In genomic region chr4:184550476-184550875, GRCh38 we compare ENCODE assay signal across 24 cellular contexts.
"Had no signal": no experiment of that assay in that cellular context is flagged by ENCODE, and none has a peak within 500 bp of the region (broad histone marks: within the 10 kb centered on the region; RNA-seq: fewer than 3 reads in every experiment).

No MANE protein-coding gene starts in this region.

- H3K9me3 ChIP-seq: SJSA1 had no signal

- H3K4me1 ChIP-seq: SJSA1 had no signal

- DNase-seq: KBM-7, MV-4-11, NCI-H1092, NCI-H1105 treated with DMSO at 0.1 percent for 48 hours, NCI-H1417 treated with DMSO at 0.1 percent for 48 hours, NCI-H146, NCI-H1694 treated with DMSO at 0.1 percent for 48 hours, NCI-H2029, NCI-H2081 treated with DMSO at 0.1 percent for 48 hours, NCI-H2171, NCI-H226, NCI-H446, NCI-H510A, NCI-H524 treated with DMSO at 0.1 percent for 48 hours, NCI-H69, NCI-H774, Right ventricle myocardium superior, RPMI8226, SIG-M5 had no signal

- H3K4me3 ChIP-seq: SJSA1, SK-N-MC had no signal

- H3K27ac ChIP-seq: HL-60, SJSA1, SK-N-MC had no signal

- FAIRE-seq: HTR-8/SVneo, RCC 7860 had no signal

- H3K36me3 ChIP-seq: SJSA1 had no signal
